In genomic region chr1:216841165-216841564, GRCh38 we compare ENCODE assay signal across 26 cellular contexts.
"Had no signal": no experiment of that assay in that cellular context is flagged by ENCODE, and none has a peak within 500 bp of the region (broad histone marks: within the 10 kb centered on the region; RNA-seq: fewer than 3 reads in every experiment).

No MANE protein-coding gene starts in this region.

- H3K4me1 ChIP-seq: pancreas, prostate gland, right lobe of liver, sigmoid colon, stomach, tibial nerve, upper lobe of left lung, vagina had no signal

- H3K4me3 ChIP-seq: pancreas, prostate gland, right lobe of liver, sigmoid colon, stomach, thoracic aorta, thyroid gland, tibial nerve, upper lobe of left lung, vagina had no signal

- H3K9me3 ChIP-seq: neutrophil, pancreas, prostate gland, right lobe of liver, sigmoid colon, stomach, thoracic aorta, thyroid gland, tibial nerve, upper lobe of left lung, vagina had no signal

- H3K27ac ChIP-seq: neutrophil, pancreas, prostate gland, right lobe of liver, sigmoid colon, stomach, thoracic aorta, thyroid gland, tibial nerve, upper lobe of left lung, vagina had no signal

- DNase-seq: naive thymus-derived CD8-positive, alpha-beta T cell; nephron progenitor cell; nucleus accumbens; pancreas; retina; right cardiac atrium; right lobe of liver; sigmoid colon; small intestine; stimulated activated CD4-positive, alpha-beta T cell treated with anti-CD3 and anti-CD28 coated beads, Interleukin-15, amount 100 ng/mL, for 24 hours; stimulated activated CD4-positive, alpha-beta T cell treated with anti-CD3 and anti-CD28 coated beads, Interleukin-2, amount 100 ng/mL, for 24 hours; stimulated activated CD4-positive, alpha-beta T cell treated with anti-CD3 and anti-CD28 coated beads, Interleukin-2, amount 100 ng/mL, for 48 hours; stimulated activated CD4-positive, alpha-beta T cell treated with anti-CD3 and anti-CD28 coated beads, Interleukin-4, amount 100 ng/mL, for 24 hours; stimulated activated naive CD4-positive, alpha-beta T cell; stimulated activated naive CD8-positive, alpha-beta T cell treated with anti-CD3 and anti-CD28 coated beads, Interleukin-15, Interleukin-2, amounts not matched to agents 100 U/mL and 50 U/mL, for 24 hours; stomach; thyroid gland; trophoblast cell; upper lobe of left lung had no signal

- H3K36me3 ChIP-seq: neutrophil, pancreas, prostate gland, right lobe of liver, sigmoid colon, stomach, thoracic aorta, thyroid gland, tibial nerve, upper lobe of left lung, vagina had no signal

- ATAC-seq: naive thymus-derived CD8-positive, alpha-beta T cell; natural killer cell treated with Interleukin-12 subunit alpha and Interleukin-12 subunit beta and Interleukin-15 and Interleukin-18, amount 100 ng/mL, for 72 hours; pancreas; right cardiac atrium; right lobe of liver; stimulated activated effector memory CD8-positive, alpha-beta T cell treated with anti-CD3 and anti-CD28 coated beads, Interleukin-12 subunit alpha, Interleukin-12 subunit beta, amount 100 ng/mL, for 72 hours; stimulated activated naive CD8-positive, alpha-beta T cell treated with anti-CD3 and anti-CD28 coated beads, Interleukin-15, Interleukin-2, amounts not matched to agents 100 U/mL and 50 U/mL, for 24 hours had no signal

- H3K27me3 ChIP-seq: neutrophil, pancreas, right lobe of liver, sigmoid colon, stomach, thyroid gland, tibial nerve, upper lobe of left lung, vagina had no signal
